Comparison of ENCODE assay signal across 2 cellular contexts in genomic region chr3:120306519-120307455, GRCh38.
TF ChIP-seq lines count a peak whose summit lies in the region.

No MANE protein-coding gene starts in this region.

TF ChIP-seq in GM23338, 12 proteins besides CTCF, POLR2A, EP300 and RAD21:
- no peak for TF ChIP-seq NANOG (IDR thresholded peaks at IDR 0.05; ENCODE audit: borderline replicate concordance)
- TF ChIP-seq, protein P1, sequence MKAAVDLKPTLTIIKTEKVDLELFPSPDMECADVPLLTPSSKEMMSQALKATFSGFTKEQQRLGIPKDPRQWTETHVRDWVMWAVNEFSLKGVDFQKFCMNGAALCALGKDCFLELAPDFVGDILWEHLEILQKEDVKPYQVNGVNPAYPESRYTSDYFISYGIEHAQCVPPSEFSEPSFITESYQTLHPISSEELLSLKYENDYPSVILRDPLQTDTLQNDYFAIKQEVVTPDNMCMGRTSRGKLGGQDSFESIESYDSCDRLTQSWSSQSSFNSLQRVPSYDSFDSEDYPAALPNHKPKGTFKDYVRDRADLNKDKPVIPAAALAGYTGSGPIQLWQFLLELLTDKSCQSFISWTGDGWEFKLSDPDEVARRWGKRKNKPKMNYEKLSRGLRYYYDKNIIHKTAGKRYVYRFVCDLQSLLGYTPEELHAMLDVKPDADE (IDR thresholded peaks at IDR 0.05) = no peak

TF ChIP-seq in H1, 55 proteins besides CTCF, POLR2A, EP300 and RAD21:
- TF ChIP-seq SP2 (IDR thresholded peaks at IDR 0.05; ENCODE audit: low read length) (no peak), CHD2 (IDR thresholded peaks at IDR 0.05; ENCODE audit: low read length) (no peak), ATF2 (IDR thresholded peaks at IDR 0.05; ENCODE audit: low read length) (no peak), KDM5A (IDR thresholded peaks at IDR 0.05; ENCODE audit: low read length) (no peak), SP4 (IDR thresholded peaks at IDR 0.05; ENCODE audit: low read length) (no peak), USF2 (IDR thresholded peaks at IDR 0.05; ENCODE audit: low read length) (no peak), PHF8 (conservative IDR thresholded peaks at IDR 0.05; ENCODE audit: low read depth, low read length) (no peak), BRCA1 (IDR thresholded peaks at IDR 0.05; ENCODE audit: low read depth, low read length) (no peak), E2F6 (IDR thresholded peaks at IDR 0.05) (no peak)
